In the genomic region with DNA sequence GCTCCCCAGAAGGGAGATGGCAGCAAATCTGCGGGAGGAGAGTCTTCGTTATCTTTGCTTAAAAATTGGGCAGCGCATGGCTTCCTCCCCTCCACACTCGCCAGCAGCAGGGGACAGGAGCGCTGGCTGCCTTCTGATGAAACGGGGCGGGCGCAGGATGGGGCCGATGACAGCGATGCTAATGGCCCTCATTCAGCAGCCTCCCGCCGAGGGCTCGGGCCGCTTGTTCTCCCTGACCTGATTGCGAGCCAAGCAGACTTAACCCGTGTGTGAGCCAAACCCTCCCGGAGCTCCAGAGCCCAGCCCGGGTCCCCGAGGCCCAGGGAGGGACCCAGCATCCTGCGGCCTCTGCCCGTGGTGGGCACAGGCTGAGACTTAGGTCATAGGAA, we compare ENCODE assay signal across 19 cellular contexts.
DNase-seq lines count a peak whose midpoint lies in the region; ATAC-seq and TF ChIP-seq lines count a peak whose summit lies in the region.
"Had no signal": no experiment of that assay in that cellular context is flagged by ENCODE, and none has a peak within 500 bp of the region (broad histone marks: within the 10 kb centered on the region; RNA-seq: fewer than 3 reads in every experiment).

No MANE protein-coding gene starts in this region.

- H2BK12ac ChIP-seq in mesenchymal stem cell (ENCODE audit: low read length in 2 of 2), result no peak overlapping the region

- H2BK15ac ChIP-seq in mesenchymal stem cell (ENCODE audit: low read depth, poor library complexity, severe bottlenecking), result no peak overlapping the region

- ATAC-seq in gastrocnemius medialis (no peak), GM21447 (IDR thresholded peaks at IDR 0.05; ENCODE audit: unreplicated experiment) (no peak)
- ATAC-seq: activated T-cell treated with anti-CD3 and anti-CD28 coated beads, Interleukin-2, amount 50 U/mL, for 4 hours; HCT116 had no signal

- TF ChIP-seq POLR2A in gastrocnemius medialis (IDR thresholded peaks at IDR 0.05), result no peak
- TF ChIP-seq POLR2A in uterus (IDR thresholded peaks at IDR 0.05), result no peak

- H2AFZ ChIP-seq in mesenchymal stem cell (ENCODE audit: low read depth, low read length), result no peak overlapping the region

- H3K9me3 ChIP-seq in right atrium auricular region (peaks cover 0 to 6% of the 10 kb centered on the region in 2 donors), gastrocnemius medialis (no peaks in the 10 kb centered on the region), mesenchymal stem cell (ENCODE audit: control insufficient read depth, low read length) (peaks cover 3% of the 10 kb centered on the region), uterus (no peaks in the 10 kb centered on the region)

- no peak overlapping the region for H3K23ac ChIP-seq in mesenchymal stem cell (ENCODE audit: low read length in 2 of 2)

- intact Hi-C loops in gastrocnemius medialis (cut with DNase I; ENCODE audit: low total_unique reads), result no loop called here
- intact Hi-C loops in uterus (cut with DNase I; ENCODE audit: low total_unique reads), result no loop called here

- peaks cover 57% of the 10 kb centered on the region for H3K79me1 ChIP-seq in mesenchymal stem cell (replicated peaks; ENCODE audit: low read length, poor library complexity, severe bottlenecking)

- 96% methylated on average over 21 of the region's 21 CpGs for WGBS in mesenchymal stem cell

- H3K18ac ChIP-seq in mesenchymal stem cell (ENCODE audit: low read depth in 1 of 2, low read length in 2 of 2), result no peak overlapping the region

- no peaks in the 10 kb centered on the region for H3K27me3 ChIP-seq in right atrium auricular region
- H3K27me3 ChIP-seq in gastrocnemius medialis, result no peaks in the 10 kb centered on the region
- H3K27me3 ChIP-seq in mesenchymal stem cell (ENCODE audit: control insufficient read depth in 1 of 2, insufficient read depth in 1 of 2, low read length in 2 of 2), result no peaks in the 10 kb centered on the region
- no peaks in the 10 kb centered on the region for H3K27me3 ChIP-seq in uterus
- H3K27me3 ChIP-seq: cardiac muscle cell had no signal

- DNase-seq in NCI-H1092 (lab: John Stamatoyannopoulos, UW), result peak; percentile 33
- DNase-seq in right atrium auricular region (ENCODE audit: low spot score), result no peak
- DNase-seq in gastrocnemius medialis, result no peak
- DNase-seq in mesenchymal stem cell, result no peak
- no peak for DNase-seq in uterus
- DNase-seq: activated naive CD4-positive, alpha-beta T cell; activated T-cell treated with anti-CD3 and anti-CD28 coated beads, Interleukin-2, amount 50 U/mL, for 4 hours; CD4-positive, alpha-beta memory T cell; DMS153; effector CD4-positive, alpha-beta T cell; foreskin melanocyte; NCI-H748 treated with DMSO at 0.1 percent for 48 hours; T1000 had no signal

- peak overlapping the region; percentile 79 for H3K27ac ChIP-seq in angular gyrus (ENCODE audit: low read depth, low read length)
- peak overlapping the region; percentile 67 to 83 for H3K27ac ChIP-seq in right atrium auricular region
- H3K27ac ChIP-seq in gastrocnemius medialis, result peak overlapping the region; percentile 83 to 93 (median 90)
- H3K27ac ChIP-seq in mesenchymal stem cell (ENCODE audit: low read length, poor library complexity, severe bottlenecking), result no peak overlapping the region
- peak overlapping the region in 1 of 2 donors; percentile 18 for H3K27ac ChIP-seq in uterus
- H3K27ac ChIP-seq: cardiac muscle cell, KMS-11 had no signal

- no peak overlapping the region for H3K9ac ChIP-seq in mesenchymal stem cell (ENCODE audit: low read length)
- H3K9ac ChIP-seq: KMS-11 had no signal

- no peak overlapping the region for H2AK5ac ChIP-seq in mesenchymal stem cell (ENCODE audit: low read length, severe bottlenecking)

- no peak overlapping the region for H3K4ac ChIP-seq in mesenchymal stem cell (ENCODE audit: low read depth in 1 of 2, low read length in 2 of 2)

- TF ChIP-seq CTCF in right atrium auricular region (IDR thresholded peaks at IDR 0.05), result no peak
- TF ChIP-seq CTCF in gastrocnemius medialis (IDR thresholded peaks at IDR 0.05 in 4 of 5, conservative IDR thresholded peaks at IDR 0.05 in 1 of 5), result no peak
- TF ChIP-seq CTCF in uterus (IDR thresholded peaks at IDR 0.05), result no peak

- in situ Hi-C loops in gastrocnemius medialis (cut with MboI; ENCODE audit: low sequenced_read_pairs in 4 of 4), result loop anchor here in 1 of 4 donors (25.0 kb wide), 1 partner anchor 528 kb away; no protein-coding TSS in a partner anchor

- H3K4me1 ChIP-seq in right atrium auricular region (peaks cover 0 to 38% of the 10 kb centered on the region in 2 donors), gastrocnemius medialis (peaks cover 8 to 20% of the 10 kb centered on the region in 2 donors), mesenchymal stem cell (ENCODE audit: control insufficient read depth, insufficient read depth, low read depth, low read length) (peaks cover 5% of the 10 kb centered on the region), uterus (no peaks in the 10 kb centered on the region)

- H3K4me3 ChIP-seq in right atrium auricular region (no peak overlapping the region), gastrocnemius medialis (no peak overlapping the region), mesenchymal stem cell (ENCODE audit: insufficient read depth in 1 of 2, low read depth in 1 of 2, low read length in 2 of 2) (no peak overlapping the region), uterus (no peak overlapping the region)
- H3K4me3 ChIP-seq: cardiac muscle cell, lung had no signal

- no peak overlapping the region for H2BK120ac ChIP-seq in mesenchymal stem cell (ENCODE audit: low read depth, low read length)

- H3K14ac ChIP-seq in mesenchymal stem cell (ENCODE audit: low read length in 2 of 2), result no peak overlapping the region

- no peak overlapping the region for H2BK5ac ChIP-seq in mesenchymal stem cell (ENCODE audit: low read depth, low read length, poor library complexity, severe bottlenecking)

- H4K8ac ChIP-seq in mesenchymal stem cell (ENCODE audit: low read length), result no peak overlapping the region

- no peak overlapping the region for H3K4me2 ChIP-seq in mesenchymal stem cell (ENCODE audit: low read length, poor library complexity, severe bottlenecking)
- H3K4me2 ChIP-seq: KMS-11 had no signal

- no peak overlapping the region for H4K91ac ChIP-seq in mesenchymal stem cell (ENCODE audit: low read length)

- H3K36me3 ChIP-seq in right atrium auricular region (peaks cover 5% of the 10 kb centered on the region), gastrocnemius medialis (peaks cover 0 to 22% of the 10 kb centered on the region in 2 donors), mesenchymal stem cell (ENCODE audit: control insufficient read depth in 1 of 2, insufficient read depth in 2 of 2, low read depth in 1 of 2, low read length in 2 of 2) (peaks cover 50 to 88% of the 10 kb centered on the region in 2 experiments), uterus (no peaks in the 10 kb centered on the region)
